8 cellular contexts compared by ENCODE assay signal in the genomic region with DNA sequence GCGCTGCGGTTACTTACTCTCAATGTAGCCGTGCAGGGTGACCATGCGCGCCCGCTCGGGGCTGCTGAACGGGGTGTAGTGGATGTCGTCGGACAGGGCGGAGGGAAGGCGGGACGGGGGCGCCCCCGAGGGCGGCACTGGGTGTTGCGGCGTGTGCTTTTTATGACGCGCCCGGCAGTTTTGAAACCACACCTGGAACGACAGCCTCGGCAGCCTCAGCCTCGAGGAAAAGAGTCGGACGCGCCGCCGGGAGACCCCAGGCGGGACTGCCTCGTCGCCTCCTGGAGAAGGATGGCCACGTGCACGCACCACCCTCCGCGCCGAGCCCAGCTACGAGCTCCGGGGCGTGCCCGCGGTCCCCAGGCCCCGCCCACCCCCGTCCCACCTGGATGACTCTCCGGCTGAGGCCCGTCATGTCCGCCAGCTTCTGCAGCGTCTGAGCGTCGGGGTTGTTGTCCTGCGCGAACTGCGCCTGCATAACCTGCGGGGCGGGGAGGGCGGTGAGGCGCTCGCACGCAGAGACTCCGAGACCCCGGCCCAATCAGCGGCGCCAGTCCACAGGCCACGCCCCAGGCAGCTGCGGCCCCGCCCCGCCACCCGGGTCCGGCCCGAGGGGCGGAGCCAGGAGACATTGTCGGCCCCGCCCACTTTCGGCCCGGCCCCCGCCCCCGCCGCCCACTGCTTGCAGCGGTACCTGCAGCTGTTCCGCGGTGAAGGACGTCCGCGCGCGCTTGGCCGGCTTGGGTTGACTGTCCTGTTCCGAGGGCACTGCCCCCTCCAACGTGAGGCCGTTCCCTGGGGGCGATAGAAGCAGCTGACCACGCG. TPM values are rescaled to one million over a fixed set of nuclear protein-coding genes. Genes with fewer than 3 reads are reported as not detected.
DNase-seq lines count a peak whose midpoint lies in the region; ATAC-seq and TF ChIP-seq lines count a peak whose summit lies in the region.

No MANE protein-coding gene starts in this region.

- H3K4me3 Mint-ChIP-seq in activated naive CD8-positive, alpha-beta T cell treated with anti-CD3 and anti-CD28 coated beads, Interleukin-2, amount 50 U/mL, for 24 hours = peak overlapping the region; percentile 51
- peak overlapping the region; percentile 71 to 79 (median 72) for H3K4me3 Mint-ChIP-seq in immature natural killer cell

- no peak for TF ChIP-seq RAD21 in Ishikawa (IDR thresholded peaks at IDR 0.05; ENCODE audit: low read depth)

- peak overlapping the region in 1 of 2 donors; percentile 19 for H3K4me3 ChIP-seq in foreskin fibroblast (ENCODE audit: low read depth in 1 of 2, low read length in 2 of 2)

- H3K27me3 Mint-ChIP-seq in activated naive CD8-positive, alpha-beta T cell treated with anti-CD3 and anti-CD28 coated beads, Interleukin-2, amount 50 U/mL, for 24 hours = peaks cover 68% of the 10 kb centered on the region
- peaks cover 20 to 39% (median 20%) of the 10 kb centered on the region in 3 donors for H3K27me3 Mint-ChIP-seq in immature natural killer cell (ENCODE audit: low read depth in 3 of 3)

- POLR2A ChIA-PET in RWPE1 (lab: Yijun Ruan, JAX; ENCODE audit: low non-redundant PET) = interaction anchor here (0.9 kb wide), 1 partner anchor 51 kb away, joined by 5 read pairs; a partner anchor contains a TSS

- H3K9me3 Mint-ChIP-seq in activated naive CD8-positive, alpha-beta T cell treated with anti-CD3 and anti-CD28 coated beads, Interleukin-2, amount 50 U/mL, for 24 hours = no peaks in the 10 kb centered on the region
- H3K9me3 Mint-ChIP-seq in immature natural killer cell = peaks cover 0 to 1% (median 0%) of the 10 kb centered on the region in 6 donors

- peak overlapping the region; percentile 46 for H3K27ac ChIP-seq in RWPE1

- peaks cover 17% of the 10 kb centered on the region for H3K4me1 Mint-ChIP-seq in activated naive CD8-positive, alpha-beta T cell treated with anti-CD3 and anti-CD28 coated beads, Interleukin-2, amount 50 U/mL, for 24 hours
- peaks cover 14 to 16% of the 10 kb centered on the region in 2 donors for H3K4me1 Mint-ChIP-seq in immature natural killer cell

- ATAC-seq in GM18511 (IDR thresholded peaks at IDR 0.05; ENCODE audit: unreplicated experiment) = peak; percentile 68
- peak; percentile 73 for ATAC-seq in activated naive CD8-positive, alpha-beta T cell treated with anti-CD3 and anti-CD28 coated beads, Interleukin-2, amount 50 U/mL, for 24 hours

- no peak overlapping the region for H3K27ac Mint-ChIP-seq in activated naive CD8-positive, alpha-beta T cell treated with anti-CD3 and anti-CD28 coated beads, Interleukin-2, amount 50 U/mL, for 24 hours
- no peak overlapping the region for H3K27ac Mint-ChIP-seq in immature natural killer cell

- TF ChIP-seq CTCF in RWPE1 (conservative IDR thresholded peaks at IDR 0.05; ENCODE audit: low read depth) (no peak), foreskin fibroblast (IDR thresholded peaks at IDR 0.05; ENCODE audit: low read depth, low read length) (no peak)

- H3K36me3 Mint-ChIP-seq in activated naive CD8-positive, alpha-beta T cell treated with anti-CD3 and anti-CD28 coated beads, Interleukin-2, amount 50 U/mL, for 24 hours (ENCODE audit: low read depth) = no peaks in the 10 kb centered on the region
- no peaks in the 10 kb centered on the region for H3K36me3 Mint-ChIP-seq in immature natural killer cell

- DNase-seq in RWPE1 (ENCODE audit: low spot score) (peak; percentile 99), immature natural killer cell (peak; percentile 22 to 31 (median 24)), T-helper 9 cell (no peak), foreskin fibroblast (no peak)
- DNase-seq in activated naive CD8-positive, alpha-beta T cell treated with anti-CD3 and anti-CD28 coated beads, Interleukin-2, amount 50 U/mL, for 24 hours = peak; percentile 56
- DNase-seq in stimulated activated CD4-positive, alpha-beta T cell treated with anti-CD3 and anti-CD28 coated beads, Interleukin-2, amount 100 ng/mL, for 4 hours (ENCODE audit: low read depth) = peak; percentile 25

- CTCF ChIA-PET in RWPE1 (lab: Yijun Ruan, JAX) = interaction anchor here (0.5 to 1.0 kb wide), 3 partner anchors 15 to 88 kb away, joined by 3 to 5 read pairs (median 3); a partner anchor contains a TSS

- TF ChIP-seq EP300 in Ishikawa (IDR thresholded peaks at IDR 0.05; ENCODE audit: borderline replicate concordance) = no peak

TF ChIP-seq in Ishikawa, 13 proteins besides CTCF, POLR2A, EP300 and RAD21:
- TF ChIP-seq TEAD4 (IDR thresholded peaks at IDR 0.05) = no peak; the same call in 1 of the 2 replicates
- TF ChIP-seq TAF1 (IDR thresholded peaks at IDR 0.05; ENCODE audit: low read depth) = peak; percentile 21; the same call in 1 of the 2 replicates
- no peak for TF ChIP-seq FOXM1 (IDR thresholded peaks at IDR 0.05; ENCODE audit: borderline replicate concordance, low read depth)
- peak; percentile 41; the same call in 1 of the 2 replicates for TF ChIP-seq CREB1 (IDR thresholded peaks at IDR 0.05; ENCODE audit: low read depth)
- TF ChIP-seq CEBPB (IDR thresholded peaks at IDR 0.05) = no peak
- peak; percentile 84 for TF ChIP-seq EGR1 (IDR thresholded peaks at IDR 0.05)
- peak; percentile 80 for TF ChIP-seq ZBTB7A (IDR thresholded peaks at IDR 0.05; ENCODE audit: low read depth)
- peak; percentile 65; the same call in 1 of the 2 replicates for TF ChIP-seq YY1 (IDR thresholded peaks at IDR 0.05; ENCODE audit: low read depth)
- TF ChIP-seq, protein P1, sequence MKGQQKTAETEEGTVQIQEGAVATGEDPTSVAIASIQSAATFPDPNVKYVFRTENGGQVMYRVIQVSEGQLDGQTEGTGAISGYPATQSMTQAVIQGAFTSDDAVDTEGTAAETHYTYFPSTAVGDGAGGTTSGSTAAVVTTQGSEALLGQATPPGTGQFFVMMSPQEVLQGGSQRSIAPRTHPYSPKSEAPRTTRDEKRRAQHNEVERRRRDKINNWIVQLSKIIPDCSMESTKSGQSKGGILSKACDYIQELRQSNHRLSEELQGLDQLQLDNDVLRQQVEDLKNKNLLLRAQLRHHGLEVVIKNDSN (IDR thresholded peaks at IDR 0.05) = peak; percentile 67; the same call in 1 of the 2 replicates
- TF ChIP-seq, protein P2, sequence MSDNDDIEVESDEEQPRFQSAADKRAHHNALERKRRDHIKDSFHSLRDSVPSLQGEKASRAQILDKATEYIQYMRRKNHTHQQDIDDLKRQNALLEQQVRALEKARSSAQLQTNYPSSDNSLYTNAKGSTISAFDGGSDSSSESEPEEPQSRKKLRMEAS (IDR thresholded peaks at IDR 0.05) = peak; percentile 100
- TF ChIP-seq, protein P3, sequence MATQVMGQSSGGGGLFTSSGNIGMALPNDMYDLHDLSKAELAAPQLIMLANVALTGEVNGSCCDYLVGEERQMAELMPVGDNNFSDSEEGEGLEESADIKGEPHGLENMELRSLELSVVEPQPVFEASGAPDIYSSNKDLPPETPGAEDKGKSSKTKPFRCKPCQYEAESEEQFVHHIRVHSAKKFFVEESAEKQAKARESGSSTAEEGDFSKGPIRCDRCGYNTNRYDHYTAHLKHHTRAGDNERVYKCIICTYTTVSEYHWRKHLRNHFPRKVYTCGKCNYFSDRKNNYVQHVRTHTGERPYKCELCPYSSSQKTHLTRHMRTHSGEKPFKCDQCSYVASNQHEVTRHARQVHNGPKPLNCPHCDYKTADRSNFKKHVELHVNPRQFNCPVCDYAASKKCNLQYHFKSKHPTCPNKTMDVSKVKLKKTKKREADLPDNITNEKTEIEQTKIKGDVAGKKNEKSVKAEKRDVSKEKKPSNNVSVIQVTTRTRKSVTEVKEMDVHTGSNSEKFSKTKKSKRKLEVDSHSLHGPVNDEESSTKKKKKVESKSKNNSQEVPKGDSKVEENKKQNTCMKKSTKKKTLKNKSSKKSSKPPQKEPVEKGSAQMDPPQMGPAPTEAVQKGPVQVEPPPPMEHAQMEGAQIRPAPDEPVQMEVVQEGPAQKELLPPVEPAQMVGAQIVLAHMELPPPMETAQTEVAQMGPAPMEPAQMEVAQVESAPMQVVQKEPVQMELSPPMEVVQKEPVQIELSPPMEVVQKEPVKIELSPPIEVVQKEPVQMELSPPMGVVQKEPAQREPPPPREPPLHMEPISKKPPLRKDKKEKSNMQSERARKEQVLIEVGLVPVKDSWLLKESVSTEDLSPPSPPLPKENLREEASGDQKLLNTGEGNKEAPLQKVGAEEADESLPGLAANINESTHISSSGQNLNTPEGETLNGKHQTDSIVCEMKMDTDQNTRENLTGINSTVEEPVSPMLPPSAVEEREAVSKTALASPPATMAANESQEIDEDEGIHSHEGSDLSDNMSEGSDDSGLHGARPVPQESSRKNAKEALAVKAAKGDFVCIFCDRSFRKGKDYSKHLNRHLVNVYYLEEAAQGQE (IDR thresholded peaks at IDR 0.05; ENCODE audit: low read depth) = no peak
- no peak for TF ChIP-seq NFIC (IDR thresholded peaks at IDR 0.05)
- TF ChIP-seq TCF12 (IDR thresholded peaks at IDR 0.05; ENCODE audit: low read depth) = no peak

RNA-seq across cellular contexts. Expression of a gene that starts 15.0 kb away (rescaled TPM):
- polyA plus RNA-seq in immature natural killer cell = not detected

RNA-seq across cellular contexts. Expression of a gene that starts 50.8 kb away (rescaled TPM):
- polyA plus RNA-seq in immature natural killer cell = 10 to 100 TPM; 20.9 to 26.5 (median 21.8) TPM

RNA-seq across cellular contexts. Expression of a gene that starts 50.9 kb away (rescaled TPM):
- polyA plus RNA-seq in immature natural killer cell = 10 to 100 TPM; 11.5 to 18.4 (median 16.3) TPM

RNA-seq across cellular contexts. Expression of a gene that starts 54.1 kb away (rescaled TPM):
- polyA plus RNA-seq in immature natural killer cell = not detected

RNA-seq across cellular contexts. Expression of a gene that starts 54.2 kb away (rescaled TPM):
- polyA plus RNA-seq in immature natural killer cell = 10 to 100 TPM; 67.9 to 89.2 (median 79.3) TPM

Comparison
In these comparisons a context has a peak if more than half of its experiments do, and no peak if none do; other contexts are left out.
1. DNase-seq: peak in RWPE1 (single experiment), activated naive CD8-positive, alpha-beta T cell treated with anti-CD3 and anti-CD28 coated beads, Interleukin-2, amount 50 U/mL, for 24 hours (single experiment), immature natural killer cell (3 of 3) and stimulated activated CD4-positive, alpha-beta T cell treated with anti-CD3 and anti-CD28 coated beads, Interleukin-2, amount 100 ng/mL, for 4 hours (single experiment); none in T-helper 9 cell (single experiment) and foreskin fibroblast (0 of 2).